ENCODE assay signal across 23 cellular contexts in the genomic region with DNA sequence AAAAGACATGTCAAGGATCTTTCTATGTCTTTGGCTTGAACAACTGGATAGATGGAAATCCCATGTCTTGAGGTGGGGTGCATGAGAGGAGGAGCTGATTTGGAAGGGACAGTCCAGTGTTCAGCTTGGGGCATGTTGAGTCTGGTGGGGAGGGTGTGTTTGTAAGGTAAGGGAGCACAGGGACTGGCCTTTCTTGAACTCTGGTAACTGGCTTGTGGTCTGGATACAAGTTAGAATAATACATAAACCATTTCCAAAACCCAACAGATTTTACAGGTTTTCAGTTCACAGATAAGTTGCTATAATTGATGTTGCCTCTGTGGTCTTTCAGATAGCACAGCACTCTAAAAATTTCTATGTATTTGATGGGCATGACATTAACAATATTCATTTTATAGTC. TPM values are rescaled to one million over a fixed set of nuclear protein-coding genes. Genes with fewer than 3 reads are reported as not detected.
DNase-seq lines count a peak whose midpoint lies in the region; ATAC-seq and TF ChIP-seq lines count a peak whose summit lies in the region.
"Had no signal": no experiment of that assay in that cellular context is flagged by ENCODE, and none has a peak within 500 bp of the region (broad histone marks: within the 10 kb centered on the region; RNA-seq: fewer than 3 reads in every experiment).

No MANE protein-coding gene starts in this region.

- CTCF ChIA-PET in HEK293T (lab: Yijun Ruan, JAX), result no interaction called here

- no peak overlapping the region for H3K9ac ChIP-seq in MM.1S (ENCODE audit: low read length)

- H3K4me3 ChIP-seq in MM.1S (ENCODE audit: low read length), result no peak overlapping the region
- H3K4me3 ChIP-seq: A549, dorsolateral prefrontal cortex, left ventricle myocardium inferior had no signal

- no peak overlapping the region for H2AFZ ChIP-seq in MM.1S (ENCODE audit: low read length)

- ATAC-seq in GM18861 (IDR thresholded peaks at IDR 0.05; ENCODE audit: unreplicated experiment) (peak; percentile 52), GM21528 (IDR thresholded peaks at IDR 0.05; ENCODE audit: low FRiP score, unreplicated experiment) (peak; percentile 52), HG03066 (IDR thresholded peaks at IDR 0.05; ENCODE audit: low read depth, unreplicated experiment) (peak; percentile 46), HG03558 (IDR thresholded peaks at IDR 0.05; ENCODE audit: extremely low read depth, unreplicated experiment) (peak; percentile 21)
- ATAC-seq: A549; activated CD8-positive, alpha-beta T cell treated with anti-CD3 and anti-CD28 coated beads, Interleukin-2, amount 10 ng/mL, durations not matched to agents 7 days and 5 days; naive thymus-derived CD4-positive, alpha-beta T cell had no signal

- no peaks in the 10 kb centered on the region for H3K9me3 ChIP-seq in MM.1S (replicated peaks; ENCODE audit: insufficient read depth, low read length)
- H3K9me3 ChIP-seq: A549, left ventricle myocardium inferior had no signal

- no peak overlapping the region for H3K4me2 ChIP-seq in MM.1S (ENCODE audit: low read depth, low read length)
- H3K4me2 ChIP-seq: A549 had no signal

- POLR2A ChIA-PET in HEK293T (lab: Yijun Ruan, JAX), result no interaction called here

- no peak for DNase-seq in H4 (ENCODE audit: low spot score)
- DNase-seq in HEK293T (ENCODE audit: extremely low spot score), result no peak
- DNase-seq in AML-193 (lab: John Stamatoyannopoulos, UW), result no peak
- no peak for DNase-seq in MM.1S
- DNase-seq: activated CD8-positive, alpha-beta T cell treated with anti-CD3 and anti-CD28 coated beads, Interleukin-2, amount 10 ng/mL, durations not matched to agents 7 days and 5 days; activated effector memory CD4-positive, alpha-beta T cell treated with Interleukin-2 at 50 U/mL for 16 hours; activated T-cell treated with anti-CD3 and anti-CD28 coated beads for 4 hours; CD8-positive, alpha-beta memory T cell; dorsolateral prefrontal cortex; Kasumi-1; left ventricle myocardium inferior; naive thymus-derived CD4-positive, alpha-beta T cell; NCI-H1048; NCI-H2029; NCI-H748 treated with DMSO at 0.1 percent for 48 hours; nucleus accumbens; trophoblast cell had no signal

- H3K9me2 ChIP-seq in MM.1S (replicated peaks; ENCODE audit: insufficient read depth, low read length), result no peaks in the 10 kb centered on the region

- H3K36me3 ChIP-seq in MM.1S (replicated peaks; ENCODE audit: insufficient read depth, low read length), result no peaks in the 10 kb centered on the region

- no peaks in the 10 kb centered on the region for H3K4me1 ChIP-seq in MM.1S (ENCODE audit: low read length)
- H3K4me1 ChIP-seq: A549 had no signal

- no peak overlapping the region for H3K27ac ChIP-seq in MM.1S (ENCODE audit: low read length)
- H3K27ac ChIP-seq: A549, dorsolateral prefrontal cortex, HL-60, left ventricle myocardium inferior had no signal

- no peaks in the 10 kb centered on the region for H4K20me1 ChIP-seq in MM.1S (ENCODE audit: insufficient read depth, low read length)

- H3F3A ChIP-seq in MM.1S (ENCODE audit: insufficient read depth, low read length), result no peaks in the 10 kb centered on the region

- peaks cover 25% of the 10 kb centered on the region for H3K79me2 ChIP-seq in MM.1S (ENCODE audit: low read length)

- H3K27me3 ChIP-seq in MM.1S (replicated peaks; ENCODE audit: insufficient read depth, low read length), result no peaks in the 10 kb centered on the region
- H3K27me3 ChIP-seq: dorsolateral prefrontal cortex had no signal

- no peak for TF ChIP-seq CTCF in MM.1S (IDR thresholded peaks at IDR 0.05; ENCODE audit: low read length)

TF ChIP-seq in HEK293T, 16 proteins besides CTCF, POLR2A, EP300 and RAD21:
- TF ChIP-seq ELF4 (IDR thresholded peaks at IDR 0.05) (no peak), ZNF384 (IDR thresholded peaks at IDR 0.05) (no peak), L3MBTL2 (conservative IDR thresholded peaks at IDR 0.05) (no peak), ARNT (IDR thresholded peaks at IDR 0.05) (no peak), SUZ12 (IDR thresholded peaks at IDR 0.05) (no peak), NFRKB (IDR thresholded peaks at IDR 0.05) (no peak), LEF1 (IDR thresholded peaks at IDR 0.05; ENCODE audit: borderline replicate concordance) (no peak), HDGF (IDR thresholded peaks at IDR 0.05; ENCODE audit: borderline replicate concordance) (no peak), TARDBP (IDR thresholded peaks at IDR 0.05) (no peak)

RNA-seq across cellular contexts. Expression of gene RHBDD1, which starts 24.2 kb away (rescaled TPM):
- total RNA-seq in H4 (2014; rRNA removed; shearing (Covaris generic)), result 3.3 and 6.6 TPM in 2 replicates
